In the genomic region with DNA sequence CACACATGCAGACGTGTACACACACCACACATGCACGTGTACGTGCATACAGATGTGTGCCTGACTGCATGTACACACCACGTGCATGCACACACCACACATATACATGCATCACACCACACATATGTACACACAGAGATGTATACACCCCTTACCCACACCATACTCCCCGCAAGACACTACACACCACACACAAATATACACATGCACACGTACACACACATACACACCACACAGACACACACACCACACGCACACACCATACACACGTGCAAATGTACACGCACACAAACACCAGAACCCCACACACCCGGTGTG, we compare ENCODE assay signal across 10 cellular contexts. TPM values are rescaled to one million over a fixed set of nuclear protein-coding genes. Genes with fewer than 3 reads are reported as not detected.
DNase-seq lines count a peak whose midpoint lies in the region; FAIRE-seq and TF ChIP-seq lines count a peak whose summit lies in the region.
"Had no signal": no experiment of that assay in that cellular context is flagged by ENCODE, and none has a peak within 500 bp of the region (broad histone marks: within the 10 kb centered on the region; RNA-seq: fewer than 3 reads in every experiment).

No MANE protein-coding gene starts in this region.

- no peak for TF ChIP-seq RAD21 in H1 (IDR thresholded peaks at IDR 0.05 in 1 of 2, conservative IDR thresholded peaks at IDR 0.05 in 1 of 2; ENCODE audit: low read depth in 2 of 2, low read length in 2 of 2)

- no peak overlapping the region for H3K14ac ChIP-seq in H1 (ENCODE audit: insufficient read length)

- no peaks in the 10 kb centered on the region for H3K9me3 Mint-ChIP-seq in activated CD4-positive, alpha-beta T cell treated with anti-CD3 and anti-CD28 coated beads, Interleukin-2, amount 10 ng/mL, durations not matched to agents 24 days and 14 days
- H3K9me3 Mint-ChIP-seq in osteocyte (ENCODE audit: unreplicated experiment) = no peaks in the 10 kb centered on the region

- H3K27ac Mint-ChIP-seq in activated CD4-positive, alpha-beta T cell treated with anti-CD3 and anti-CD28 coated beads, Interleukin-2, amount 10 ng/mL, durations not matched to agents 24 days and 14 days = peak overlapping the region; percentile 76
- no peak overlapping the region for H3K27ac Mint-ChIP-seq in osteocyte (ENCODE audit: unreplicated experiment)

- H3K36me3 ChIP-seq in SJCRH30 = no peaks in the 10 kb centered on the region
- no peaks in the 10 kb centered on the region for H3K36me3 ChIP-seq in H1 (ENCODE audit: control insufficient read depth in 2 of 4, insufficient read depth in 4 of 4, low read length in 3 of 4)
- H3K36me3 ChIP-seq in spleen = peaks cover 0 to 50% (median 17%) of the 10 kb centered on the region in 6 donors

- peak overlapping the region; percentile 18; the same call in 1 of the 2 replicates for H2BK12ac ChIP-seq in H1 (ENCODE audit: low read depth, low read length)

- H2AFZ ChIP-seq in H1 (ENCODE audit: low read length) = no peak overlapping the region

- H3K4me2 ChIP-seq in H1 (ENCODE audit: insufficient read depth in 1 of 2, low read depth in 2 of 2, low read length in 2 of 2) = no peak overlapping the region

- H3K4me3 ChIP-seq in SJCRH30 (no peak overlapping the region), H1 (ENCODE audit: extremely low read depth in 1 of 4, insufficient read depth in 2 of 4, low read depth in 3 of 4, low read length in 4 of 4) (no peak overlapping the region), spleen (peak overlapping the region in 2 of 8 donors; percentile 23 to 59)

- H3K27me3 ChIP-seq in SJCRH30 (no peaks in the 10 kb centered on the region), H1 (replicated peaks in 1 of 4; ENCODE audit: control insufficient read depth in 3 of 4, extremely low read depth in 1 of 4, insufficient read depth in 3 of 4, low read length in 3 of 4) (peaks cover 0 to 2% (median 1%) of the 10 kb centered on the region in 4 experiments; a peak in 1 of 7 replicates), spleen (replicated peaks in 1 of 7) (no peaks in the 10 kb centered on the region)

- H4K5ac ChIP-seq in H1 (ENCODE audit: insufficient read length, low read depth, low read length) = no peak overlapping the region

- peak overlapping the region; percentile 61; the same call in 1 of the 2 replicates for H2BK20ac ChIP-seq in H1 (ENCODE audit: low read length)

- H3K9ac ChIP-seq in H1 (replicated peaks in 1 of 4; ENCODE audit: extremely low read depth in 1 of 4, low read depth in 3 of 4, low read length in 3 of 4) = no peak overlapping the region

- H4K91ac ChIP-seq in H1 (replicated peaks; ENCODE audit: insufficient read length, low read length) = peak overlapping the region; percentile 40

- H4K20me1 ChIP-seq in H1 (replicated peaks in 1 of 2; ENCODE audit: control insufficient read depth in 1 of 2, insufficient read depth in 2 of 2, low read length in 2 of 2) = no peaks in the 10 kb centered on the region

- WGBS in H1 (ENCODE audit: extremely low coverage in 1 of 2, insufficient coverage in 1 of 2, insufficient read length in 1 of 2, insufficient replicate concordance in 2 of 2, low coverage in 1 of 2, low lambda C conversion rate in 2 of 2, missing lambda C conversion rate in 1 of 2), 2 experiments = 88% methylated on average over 10 of the region's 10 CpGs; no CpG with 5 or more reads in 1 of the 2 experiments
- 46 to 59% (median 53%) methylated on average over 10 of the region's 10 CpGs for WGBS in spleen, 5 donors

- intact Hi-C loops in activated CD4-positive, alpha-beta T cell treated with anti-CD3 and anti-CD28 coated beads, Interleukin-2, amount 10 ng/mL, durations not matched to agents 24 days and 14 days (cut with micrococcal nuclease) = loop anchor here (2.0 kb wide), 1 partner anchor 18 kb away; no protein-coding TSS in a partner anchor
- intact Hi-C loops in spleen (cut with DNase I; ENCODE audit: low total_unique reads) = no loop called here

- H2AK5ac ChIP-seq in H1 (ENCODE audit: low read depth, low read length) = 0 out of 2 replicates have a peak overlapping the region, but pooled peaks have one; percentile 65

- H4K8ac ChIP-seq in H1 (ENCODE audit: extremely low read depth, insufficient read depth, low read length) = no peak overlapping the region

- no peaks in the 10 kb centered on the region for H3K27me3 Mint-ChIP-seq in activated CD4-positive, alpha-beta T cell treated with anti-CD3 and anti-CD28 coated beads, Interleukin-2, amount 10 ng/mL, durations not matched to agents 24 days and 14 days
- H3K27me3 Mint-ChIP-seq in osteocyte (ENCODE audit: unreplicated experiment) = peaks cover 16% of the 10 kb centered on the region

- H3K4me1 ChIP-seq in SJCRH30 (peaks cover 56% of the 10 kb centered on the region), H1 (replicated peaks in 1 of 4; ENCODE audit: control insufficient read depth in 3 of 4, insufficient read depth in 4 of 4, low read length in 3 of 4) (peaks cover 0 to 11% (median 0%) of the 10 kb centered on the region in 4 experiments; a peak in 3 of 7 replicates), spleen (peaks cover 53 to 99% (median 91%) of the 10 kb centered on the region in 6 donors)

- no peak for FAIRE-seq in H1 (lab: Jason Lieb, UNC)
- FAIRE-seq: A204.1 had no signal

- H3K79me2 ChIP-seq in H1 (ENCODE audit: control insufficient read depth in 1 of 2, insufficient read depth in 2 of 2, low read length in 2 of 2) = no peaks in the 10 kb centered on the region

- H2BK15ac ChIP-seq in H1 (ENCODE audit: low read length) = 0 out of 2 replicates have a peak overlapping the region, but pooled peaks have one; percentile 95

- TF ChIP-seq CTCF in H1 (IDR thresholded peaks at IDR 0.05; ENCODE audit: control extremely low read depth in 1 of 3, insufficient read depth in 1 of 3, low read depth in 1 of 3, low read length in 3 of 3) (no peak), spleen (IDR thresholded peaks at IDR 0.05 in 8 of 11, conservative IDR thresholded peaks at IDR 0.05 in 3 of 11) (no peak), osteocyte (IDR thresholded peaks at IDR 0.05) (no peak)

- H3K23ac ChIP-seq in H1 (ENCODE audit: insufficient read length) = no peak overlapping the region

- H2BK5ac ChIP-seq in H1 (ENCODE audit: low read depth, low read length) = peak overlapping the region; percentile 66; the same call in 1 of the 2 replicates

- no peak overlapping the region for H3K4ac ChIP-seq in H1 (replicated peaks; ENCODE audit: insufficient read length, low read depth, low read length)

- POLR2A ChIA-PET in H1 (lab: Charles Lee; ENCODE audit: partially characterized antibody) = interaction anchor here (0.9 to 1.2 kb wide), 2 partner anchors 14 to 22 kb away, joined by 3 read pairs; no protein-coding TSS in a partner anchor

- H3K9me3 ChIP-seq in SJCRH30 (replicated peaks) = no peaks in the 10 kb centered on the region
- H3K9me3 ChIP-seq in H1 (ENCODE audit: insufficient read depth in 2 of 2, low read depth in 1 of 2, low read length in 1 of 2) = no peaks in the 10 kb centered on the region
- H3K9me3 ChIP-seq in spleen = no peaks in the 10 kb centered on the region

- CTCF ChIA-PET in H1 (lab: Charles Lee; ENCODE audit: partially characterized antibody) = interaction anchor here (1.0 to 4.4 kb wide), 6 partner anchors 13 to 112 kb away, joined by 3 to 28 read pairs (median 5); no protein-coding TSS in a partner anchor

- no peak for DNase-seq in activated CD4-positive, alpha-beta T cell treated with anti-CD3 and anti-CD28 coated beads, Interleukin-2, amount 10 ng/mL, durations not matched to agents 24 days and 14 days
- no peak for DNase-seq in activated CD4-positive, alpha-beta T cell treated with anti-CD3 and anti-CD28 coated beads, Interleukin-2, amount 50 U/mL, for 1 hour
- DNase-seq in SJCRH30 = no peak
- no peak for DNase-seq in H1 (ENCODE audit: low read depth in 1 of 2, low spot score in 2 of 2)
- DNase-seq in spleen = no peak
- DNase-seq in osteocyte (ENCODE audit: extremely low spot score, unreplicated experiment) = no peak
- no peak for DNase-seq in HUDEP-2 (lab: John Stamatoyannopoulos, UW; ENCODE audit: unreplicated experiment in 76 of 76)
- DNase-seq in OCI-M2 (lab: John Stamatoyannopoulos, UW; ENCODE audit: unreplicated experiment) = no peak

- no peak for TF ChIP-seq POLR2A in H1 (IDR thresholded peaks at IDR 0.05; ENCODE audit: control extremely low read depth in 1 of 2, low read depth in 2 of 2, low read length in 2 of 2)
- TF ChIP-seq POLR2A in spleen (IDR thresholded peaks at IDR 0.05) = no peak

- H3K4me1 Mint-ChIP-seq in activated CD4-positive, alpha-beta T cell treated with anti-CD3 and anti-CD28 coated beads, Interleukin-2, amount 10 ng/mL, durations not matched to agents 24 days and 14 days = peaks cover 54% of the 10 kb centered on the region
- peaks cover 32% of the 10 kb centered on the region for H3K4me1 Mint-ChIP-seq in osteocyte (ENCODE audit: unreplicated experiment)

- peak overlapping the region; percentile 67 for H3K4me3 Mint-ChIP-seq in activated CD4-positive, alpha-beta T cell treated with anti-CD3 and anti-CD28 coated beads, Interleukin-2, amount 10 ng/mL, durations not matched to agents 24 days and 14 days
- H3K4me3 Mint-ChIP-seq in osteocyte (ENCODE audit: unreplicated experiment) = no peak overlapping the region

- peaks cover 32% of the 10 kb centered on the region for H3K36me3 Mint-ChIP-seq in activated CD4-positive, alpha-beta T cell treated with anti-CD3 and anti-CD28 coated beads, Interleukin-2, amount 10 ng/mL, durations not matched to agents 24 days and 14 days (ENCODE audit: low read depth)
- H3K36me3 Mint-ChIP-seq in osteocyte (ENCODE audit: unreplicated experiment) = no peaks in the 10 kb centered on the region

- no peak overlapping the region for H3K18ac ChIP-seq in H1 (ENCODE audit: extremely low read depth, low read length)

- no peak overlapping the region for H3K56ac ChIP-seq in H1 (replicated peaks; ENCODE audit: insufficient read length, low read depth, low read length)

- H3K79me1 ChIP-seq in H1 (ENCODE audit: low read depth, low read length) = no peaks in the 10 kb centered on the region

- TF ChIP-seq EP300 in H1 (IDR thresholded peaks at IDR 0.05; ENCODE audit: borderline replicate concordance in 1 of 2, low read depth in 2 of 2, low read length in 2 of 2) = no peak

- H3K27ac ChIP-seq in SJCRH30 = peak overlapping the region; percentile 90
- no peak overlapping the region for H3K27ac ChIP-seq in H1 (ENCODE audit: low read depth, low read length)
- H3K27ac ChIP-seq in spleen = peak overlapping the region; percentile 82 to 97 (median 92)

- no peak overlapping the region for H2BK120ac ChIP-seq in H1 (replicated peaks; ENCODE audit: low read depth, low read length)

- peaks cover 3% of the 10 kb centered on the region; the same call in 1 of the 2 replicates for H3K23me2 ChIP-seq in H1 (ENCODE audit: low read depth, low read length)

RNA-seq across cellular contexts. Expression of a gene that starts 9.7 kb away (rescaled TPM):
- total RNA-seq in activated CD4-positive, alpha-beta T cell treated with anti-CD3 and anti-CD28 coated beads, Interleukin-2, amount 10 ng/mL, durations not matched to agents 24 days and 14 days = 265 and 266 TPM in 2 replicates
- total RNA-seq in SJCRH30 (2014; rRNA removed; shearing (Covaris generic)) = 38.8 and 42.4 TPM in 2 replicates
- 0.24 and 0.36 TPM in 2 replicates for total RNA-seq in H1 (2021; fragmentation: NEBNext Ultra II Directional; extraction: Animal tissue kit (Norgen Biotek cat#: 25700))
- polyA plus RNA-seq in H1 (2011; rRNA removed) = 0.63 and 0.89 TPM in 2 replicates
- 0.76 TPM for polyA plus RNA-seq in H1 (2011; cell fraction: cytosol; rRNA removed)
- polyA plus RNA-seq in H1 (2011; cell fraction: nucleus; rRNA removed) = 1.6 TPM
- 0.40 to 0.58 TPM (median 0.48 TPM) in 4 replicates for polyA plus RNA-seq in H1 (2012, experiment 1 of 2)
- 0.49 TPM for polyA plus RNA-seq in H1 (2012, experiment 2 of 2)
- 0.26 TPM for polyA plus RNA-seq in H1 (2013, experiment 1 of 2)
- 0.52 TPM for polyA plus RNA-seq in H1 (2013, experiment 2 of 2)
- 0.25 and 0.27 TPM in 2 replicates for polyA minus RNA-seq in H1 (2011; rRNA and poly(A)+ RNA removed)
- not detected for polyA minus RNA-seq in H1 (2011; cell fraction: cytosol; rRNA and poly(A)+ RNA removed)
- 0.70 TPM for polyA minus RNA-seq in H1 (2011; cell fraction: nucleus; rRNA and poly(A)+ RNA removed)
- 100 to 1,000 TPM; 285 to 754 (median 415) TPM for total RNA-seq in spleen
- 100 to 1,000 TPM in 2 of 3 donors, 10 to 100 TPM in 1; 92.1 to 332 (median 250) TPM for polyA plus RNA-seq in spleen
- 0.62 and 1.1 TPM in 2 replicates for total RNA-seq in osteocyte
- total RNA-seq: HT-29 had no signal

RNA-seq across cellular contexts. Expression of a gene that starts 28.8 kb away (rescaled TPM):
- total RNA-seq in activated CD4-positive, alpha-beta T cell treated with anti-CD3 and anti-CD28 coated beads, Interleukin-2, amount 10 ng/mL, durations not matched to agents 24 days and 14 days = 74.6 and 80.8 TPM in 2 replicates
- 26.8 and 32.3 TPM in 2 replicates for total RNA-seq in SJCRH30 (2014; rRNA removed; shearing (Covaris generic))
- total RNA-seq in H1 (2021; fragmentation: NEBNext Ultra II Directional; extraction: Animal tissue kit (Norgen Biotek cat#: 25700)) = 57.3 and 64.1 TPM in 2 replicates
- polyA plus RNA-seq in H1 (2011; rRNA removed) = 17.7 and 34.6 TPM in 2 replicates
- polyA plus RNA-seq in H1 (2011; cell fraction: cytosol; rRNA removed) = 43.7 TPM
- polyA plus RNA-seq in H1 (2011; cell fraction: nucleus; rRNA removed) = 28.5 TPM
- polyA plus RNA-seq in H1 (2012, experiment 1 of 2) = 20.8 to 42.4 TPM (median 39.1 TPM) in 4 replicates
- polyA plus RNA-seq in H1 (2012, experiment 2 of 2) = 28.1 TPM
- polyA plus RNA-seq in H1 (2013, experiment 1 of 2) = 28.3 TPM
- polyA plus RNA-seq in H1 (2013, experiment 2 of 2) = 30.5 TPM
- polyA minus RNA-seq in H1 (2011; rRNA and poly(A)+ RNA removed) = 5.9 and 6.3 TPM in 2 replicates
- 28.0 TPM for polyA minus RNA-seq in H1 (2011; cell fraction: cytosol; rRNA and poly(A)+ RNA removed)
- 8.6 TPM for polyA minus RNA-seq in H1 (2011; cell fraction: nucleus; rRNA and poly(A)+ RNA removed)
- 10 to 100 TPM in 6 of 7 donors, 1 to 10 TPM in 1; 6.1 to 30.6 (median 26.4) TPM for total RNA-seq in spleen
- 10 to 100 TPM; 16.4 to 35.4 (median 28.5) TPM for polyA plus RNA-seq in spleen
- total RNA-seq in osteocyte = 30.4 and 33.1 TPM in 2 replicates

RNA-seq across cellular contexts. Expression of a gene that starts 37.5 kb away (rescaled TPM):
- 44.2 and 46.5 TPM in 2 replicates for total RNA-seq in activated CD4-positive, alpha-beta T cell treated with anti-CD3 and anti-CD28 coated beads, Interleukin-2, amount 10 ng/mL, durations not matched to agents 24 days and 14 days
- total RNA-seq in SJCRH30 (2014; rRNA removed; shearing (Covaris generic)) = 195 TPM in 2 replicates
- total RNA-seq in H1 (2021; fragmentation: NEBNext Ultra II Directional; extraction: Animal tissue kit (Norgen Biotek cat#: 25700)) = 124 and 130 TPM in 2 replicates
- polyA plus RNA-seq in H1 (2011; rRNA removed) = 88.9 and 90.8 TPM in 2 replicates
- polyA plus RNA-seq in H1 (2011; cell fraction: cytosol; rRNA removed) = 98.5 TPM
- 76.0 TPM for polyA plus RNA-seq in H1 (2011; cell fraction: nucleus; rRNA removed)
- 76.4 to 95.3 TPM (median 87.0 TPM) in 4 replicates for polyA plus RNA-seq in H1 (2012, experiment 1 of 2)
- polyA plus RNA-seq in H1 (2012, experiment 2 of 2) = 117 TPM
- 140 TPM for polyA plus RNA-seq in H1 (2013, experiment 1 of 2)
- 172 TPM for polyA plus RNA-seq in H1 (2013, experiment 2 of 2)
- polyA minus RNA-seq in H1 (2011; rRNA and poly(A)+ RNA removed) = 63.7 and 69.2 TPM in 2 replicates
- 110 TPM for polyA minus RNA-seq in H1 (2011; cell fraction: cytosol; rRNA and poly(A)+ RNA removed)
- 39.1 TPM for polyA minus RNA-seq in H1 (2011; cell fraction: nucleus; rRNA and poly(A)+ RNA removed)
- 100 to 1,000 TPM; 121 to 189 (median 165) TPM for total RNA-seq in spleen
- polyA plus RNA-seq in spleen = 10 to 100 TPM; 57.6 to 69.3 (median 64.9) TPM
- total RNA-seq in osteocyte = 318 and 328 TPM in 2 replicates

Comparison
In these comparisons a context has a peak if more than half of its experiments do, and no peak if none do; other contexts are left out.
1. RNA of a gene that starts 9.7 kb away (total RNA-seq): 285 to 754 TPM in spleen, 265 to 266 TPM in activated CD4-positive, alpha-beta T cell treated with anti-CD3 and anti-CD28 coated beads, Interleukin-2, amount 10 ng/mL, durations not matched to agents 24 days and 14 days and 38.8 to 42.4 TPM in SJCRH30; 0.62 to 1.1 TPM in osteocyte and 0.24 to 0.36 TPM in H1; every median in the first group is over 10 times any median in the second.